ENCODE assay signal across 8 cellular contexts in the genomic region with DNA sequence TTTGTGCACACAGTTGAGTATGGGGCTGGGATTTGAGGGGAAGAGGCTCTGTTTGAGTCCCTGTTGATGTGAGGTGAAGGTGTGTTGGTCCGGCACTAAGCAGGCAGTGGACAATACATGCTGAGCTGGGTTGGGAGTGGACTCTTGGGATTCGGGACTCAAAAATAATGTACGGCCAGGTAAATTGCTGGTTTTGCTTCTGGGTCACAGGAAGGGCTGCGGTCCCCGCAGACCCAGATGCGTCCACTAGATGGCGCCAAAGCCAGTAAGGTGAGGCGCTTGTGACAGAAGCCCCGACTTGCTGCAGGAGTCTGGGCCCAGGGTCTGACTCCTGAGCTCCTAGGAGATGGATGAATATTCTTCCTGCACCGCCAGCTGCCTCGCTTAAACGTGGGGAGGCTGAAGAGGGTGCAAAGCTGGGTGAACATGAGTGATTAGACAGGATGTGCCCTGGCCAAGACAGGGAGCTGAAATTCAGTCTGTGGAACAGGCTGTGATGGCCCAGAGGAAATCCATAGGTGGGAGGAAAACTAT.
DNase-seq lines count a peak whose midpoint lies in the region; ATAC-seq and TF ChIP-seq lines count a peak whose summit lies in the region.

No MANE protein-coding gene starts in this region.

- H3K9me3 ChIP-seq in neuron (ENCODE audit: low read length) = no peaks in the 10 kb centered on the region

- peak overlapping the region; percentile 1 for H3K4me3 Mint-ChIP-seq in activated T-helper 1 cell treated with anti-CD3 and anti-CD28 coated beads, Interleukin-12 subunit alpha, Interleukin-12 subunit beta, Interleukin-2, Interleukin-4 antibody, amounts not matched to agents 30 ng/mL and 10 ng/mL and 1 ng/mL, durations not matched to agents 14 hours and 24 hours and 36 hours

- H3K4me1 Mint-ChIP-seq in activated T-helper 1 cell treated with anti-CD3 and anti-CD28 coated beads, Interleukin-12 subunit alpha, Interleukin-12 subunit beta, Interleukin-2, Interleukin-4 antibody, amounts not matched to agents 30 ng/mL and 10 ng/mL and 1 ng/mL, durations not matched to agents 14 hours and 24 hours and 36 hours (ENCODE audit: low read depth) = peaks cover 59% of the 10 kb centered on the region

- peaks cover 23% of the 10 kb centered on the region for H3K4me1 ChIP-seq in neuron (ENCODE audit: insufficient read depth, low read length)

- H3K4me3 ChIP-seq in neuron (ENCODE audit: low read length) = peak overlapping the region; percentile 4

- no peaks in the 10 kb centered on the region for H3K36me3 ChIP-seq in neuron (ENCODE audit: insufficient read depth, low read length)

- H3K27ac Mint-ChIP-seq in activated T-helper 1 cell treated with anti-CD3 and anti-CD28 coated beads, Interleukin-12 subunit alpha, Interleukin-12 subunit beta, Interleukin-2, Interleukin-4 antibody, amounts not matched to agents 30 ng/mL and 10 ng/mL and 1 ng/mL, durations not matched to agents 14 hours and 24 hours and 36 hours = peak overlapping the region; percentile 1

- peak; percentile 88 for DNase-seq in AG08396 (ENCODE audit: low spot score)
- DNase-seq in M059J (ENCODE audit: low read depth) = peak; percentile 71
- DNase-seq in RWPE1 (ENCODE audit: low spot score) = peak; percentile 88
- DNase-seq in activated T-helper 1 cell treated with anti-CD3 and anti-CD28 coated beads, Interleukin-12 subunit alpha, Interleukin-12 subunit beta, Interleukin-2, Interleukin-4 antibody, amounts not matched to agents 30 ng/mL and 10 ng/mL and 1 ng/mL, durations not matched to agents 14 hours and 24 hours and 36 hours (ENCODE audit: low spot score) = peak; percentile 82
- peak; percentile 74 for DNase-seq in fibroblast of peridontal ligament (ENCODE audit: extremely low read depth)
- DNase-seq in substantia nigra (lab: John Stamatoyannopoulos, UW) = peak in 46 of 49 donors; percentile 14 to 89 (median 69)

- peak; percentile 21 for ATAC-seq in GM19351 (IDR thresholded peaks at IDR 0.05; ENCODE audit: unreplicated experiment)

- TF ChIP-seq CTCF in RWPE1 (conservative IDR thresholded peaks at IDR 0.05; ENCODE audit: low read depth) = peak; percentile 94

- H3K27me3 ChIP-seq in neuron (ENCODE audit: insufficient read depth, low read length) = peaks cover 4% of the 10 kb centered on the region

- CTCF ChIA-PET in RWPE1 (lab: Yijun Ruan, JAX) = interaction anchor here (0.5 to 6.2 kb wide), 55 partner anchors 9 to 727 kb away, joined by 3 to 75 read pairs (median 5); a partner anchor contains a TSS

- intact Hi-C loops in activated T-helper 1 cell treated with anti-CD3 and anti-CD28 coated beads, Interleukin-12 subunit alpha, Interleukin-12 subunit beta, Interleukin-2, Interleukin-4 antibody, amounts not matched to agents 30 ng/mL and 10 ng/mL and 1 ng/mL, durations not matched to agents 14 hours and 24 hours and 36 hours (cut with micrococcal nuclease) = loop anchor here (1.0 kb wide), 3 partner anchors 72 to 208 kb away; a partner anchor contains a TSS

- no peaks in the 10 kb centered on the region for H3K9me3 Mint-ChIP-seq in activated T-helper 1 cell treated with anti-CD3 and anti-CD28 coated beads, Interleukin-12 subunit alpha, Interleukin-12 subunit beta, Interleukin-2, Interleukin-4 antibody, amounts not matched to agents 30 ng/mL and 10 ng/mL and 1 ng/mL, durations not matched to agents 14 hours and 24 hours and 36 hours

- no peaks in the 10 kb centered on the region for H3K27me3 Mint-ChIP-seq in activated T-helper 1 cell treated with anti-CD3 and anti-CD28 coated beads, Interleukin-12 subunit alpha, Interleukin-12 subunit beta, Interleukin-2, Interleukin-4 antibody, amounts not matched to agents 30 ng/mL and 10 ng/mL and 1 ng/mL, durations not matched to agents 14 hours and 24 hours and 36 hours (ENCODE audit: insufficient read depth)

- H3K27ac ChIP-seq in RWPE1 (peak overlapping the region; percentile 56), substantia nigra (ENCODE audit: low read depth, low read length, poor library complexity, severe bottlenecking) (no peak overlapping the region)

- POLR2A ChIA-PET in RWPE1 (lab: Yijun Ruan, JAX; ENCODE audit: low non-redundant PET) = interaction anchor here (0.8 to 1.9 kb wide), 3 partner anchors 9 to 73 kb away, joined by 3 to 16 read pairs (median 3); no protein-coding TSS in a partner anchor

- peaks cover 2% of the 10 kb centered on the region for H3K36me3 Mint-ChIP-seq in activated T-helper 1 cell treated with anti-CD3 and anti-CD28 coated beads, Interleukin-12 subunit alpha, Interleukin-12 subunit beta, Interleukin-2, Interleukin-4 antibody, amounts not matched to agents 30 ng/mL and 10 ng/mL and 1 ng/mL, durations not matched to agents 14 hours and 24 hours and 36 hours (ENCODE audit: low read depth)

- no peak overlapping the region for H2AFZ ChIP-seq in neuron (ENCODE audit: low read depth, low read length)
